18 cellular contexts compared by ENCODE assay signal in genomic region chr5:27172708-27173107, GRCh38.
"Had no signal": no experiment of that assay in that cellular context is flagged by ENCODE, and none has a peak within 500 bp of the region (broad histone marks: within the 10 kb centered on the region; RNA-seq: fewer than 3 reads in every experiment).

No MANE protein-coding gene starts in this region.

- ATAC-seq: activated naive CD8-positive, alpha-beta T cell treated with anti-CD3 and anti-CD28 coated beads, Interleukin-2, amount 50 U/mL, for 24 hours; heart right ventricle; pancreas; sciatic nerve; stimulated activated naive B cell treated with anti-CD40 and anti-IgM and Interleukin-4, amounts not matched to agents 10 μg/mL and 1 μg/mL and 100 μg/mL, for 72 hours had no signal

- H3K36me3 Mint-ChIP-seq: activated naive CD4-positive, alpha-beta T cell treated with anti-CD3 and anti-CD28 coated beads, Interleukin-2, amount 10 ng/mL, durations not matched to agents 7 days and 5 days; brain; stimulated activated naive B cell treated with anti-CD40 and anti-IgM and Interleukin-4, amounts not matched to agents 10 μg/mL and 1 μg/mL and 100 μg/mL, for 72 hours had no signal

- H3K27ac Mint-ChIP-seq: activated naive CD4-positive, alpha-beta T cell treated with anti-CD3 and anti-CD28 coated beads, Interleukin-2, amount 10 ng/mL, durations not matched to agents 7 days and 5 days; activated naive CD8-positive, alpha-beta T cell treated with anti-CD3 and anti-CD28 coated beads, Interleukin-2, amount 50 U/mL, for 24 hours; brain; natural killer cell; stimulated activated naive B cell treated with anti-CD40 and anti-IgM and Interleukin-4, amounts not matched to agents 10 μg/mL and 1 μg/mL and 100 μg/mL, for 72 hours had no signal

- DNase-seq: activated CD4-positive, alpha-beta T cell treated with anti-CD3 and anti-CD28 coated beads for 1 hour; activated CD8-positive, alpha-beta memory T cell treated with anti-CD3 and anti-CD28 coated beads for 24 hours; activated CD8-positive, alpha-beta memory T cell treated with anti-CD3 and anti-CD28 coated beads, Interleukin-2, amount 50 U/mL, for 48 hours; activated effector memory CD4-positive, alpha-beta T cell treated with Interleukin-2 at 50 U/mL for 16 hours; activated naive CD4-positive, alpha-beta T cell treated with anti-CD3 and anti-CD28 coated beads, Interleukin-2, amount 10 ng/mL, durations not matched to agents 7 days and 5 days; activated naive CD8-positive, alpha-beta T cell treated with anti-CD3 and anti-CD28 coated beads, Interleukin-2, amount 50 U/mL, for 24 hours; activated T-cell treated with anti-CD3 and anti-CD28 coated beads, Interleukin-2, amount 50 U/mL, for 48 hours; anterior cingulate cortex; heart right ventricle; natural killer cell; pancreas; stimulated activated CD4-positive, alpha-beta T cell treated with anti-CD3 and anti-CD28 coated beads, Interleukin-4, amount 100 ng/mL, for 4 hours; stimulated activated naive B cell treated with anti-CD40 and anti-IgM and Interleukin-4, amounts not matched to agents 10 μg/mL and 1 μg/mL and 100 μg/mL, for 72 hours; T-helper 2 cell; WERI-Rb-1 had no signal

- H3K4me1 Mint-ChIP-seq: activated naive CD4-positive, alpha-beta T cell treated with anti-CD3 and anti-CD28 coated beads, Interleukin-2, amount 10 ng/mL, durations not matched to agents 7 days and 5 days; activated naive CD8-positive, alpha-beta T cell treated with anti-CD3 and anti-CD28 coated beads, Interleukin-2, amount 50 U/mL, for 24 hours; brain; central memory CD8-positive, alpha-beta T cell; natural killer cell; stimulated activated naive B cell treated with anti-CD40 and anti-IgM and Interleukin-4, amounts not matched to agents 10 μg/mL and 1 μg/mL and 100 μg/mL, for 72 hours had no signal

- H3K27me3 Mint-ChIP-seq: activated naive CD4-positive, alpha-beta T cell treated with anti-CD3 and anti-CD28 coated beads, Interleukin-2, amount 10 ng/mL, durations not matched to agents 7 days and 5 days; activated naive CD8-positive, alpha-beta T cell treated with anti-CD3 and anti-CD28 coated beads, Interleukin-2, amount 50 U/mL, for 24 hours; brain; central memory CD8-positive, alpha-beta T cell; stimulated activated naive B cell treated with anti-CD40 and anti-IgM and Interleukin-4, amounts not matched to agents 10 μg/mL and 1 μg/mL and 100 μg/mL, for 72 hours had no signal

- FAIRE-seq: pancreas had no signal

- H3K4me3 Mint-ChIP-seq: activated naive CD4-positive, alpha-beta T cell treated with anti-CD3 and anti-CD28 coated beads, Interleukin-2, amount 10 ng/mL, durations not matched to agents 7 days and 5 days; activated naive CD8-positive, alpha-beta T cell treated with anti-CD3 and anti-CD28 coated beads, Interleukin-2, amount 50 U/mL, for 24 hours; brain; central memory CD8-positive, alpha-beta T cell; natural killer cell; stimulated activated naive B cell treated with anti-CD40 and anti-IgM and Interleukin-4, amounts not matched to agents 10 μg/mL and 1 μg/mL and 100 μg/mL, for 72 hours had no signal

- H3K9me3 Mint-ChIP-seq: brain had no signal
